1 cellular context compared by ENCODE assay signal in the genomic region with DNA sequence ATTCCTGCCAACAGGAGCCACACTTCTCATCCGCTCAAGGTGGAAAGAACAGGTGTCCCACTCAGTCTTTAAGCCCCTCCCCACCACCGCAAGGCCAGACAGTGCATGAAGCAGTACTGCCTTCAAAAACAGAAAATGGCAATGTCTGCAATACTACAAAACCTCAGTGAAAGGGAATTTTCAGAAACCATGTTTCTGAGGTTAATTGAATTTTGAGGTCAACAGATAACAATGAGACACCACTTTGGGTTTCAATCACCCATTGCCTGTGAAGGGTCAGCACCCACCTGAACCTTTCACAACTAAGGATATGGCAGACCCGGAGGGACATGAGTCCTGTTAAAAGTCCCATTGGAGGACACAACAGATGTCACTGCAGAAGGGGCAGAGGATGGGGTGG.
TF ChIP-seq lines count a peak whose summit lies in the region.

No MANE protein-coding gene starts in this region.

TF ChIP-seq in GM12878, 131 proteins besides CTCF, POLR2A, EP300 and RAD21 (continued from another document and continues in another):
- TF ChIP-seq NBN (IDR thresholded peaks at IDR 0.05) (peak; percentile 55), EED (IDR thresholded peaks at IDR 0.05; ENCODE audit: low read depth) (peak; percentile 57; the same call in 1 of the 2 replicates), IKZF2 (IDR thresholded peaks at IDR 0.05) (peak; percentile 79 to 83), MTA3 (IDR thresholded peaks at IDR 0.05; ENCODE audit: borderline replicate concordance, low read length) (no peak), YBX1 (IDR thresholded peaks at IDR 0.05) (no peak), CBX3 (IDR thresholded peaks at IDR 0.05; ENCODE audit: borderline replicate concordance, low read depth) (no peak), ZNF384 (IDR thresholded peaks at IDR 0.05; ENCODE audit: borderline replicate concordance, low read depth, low read length) (peak; percentile 16; the same call in 1 of the 2 replicates), ZNF207 (IDR thresholded peaks at IDR 0.05; ENCODE audit: borderline replicate concordance) (no peak), RUNX3 (IDR thresholded peaks at IDR 0.05; ENCODE audit: low read length) (peak; percentile 98), BHLHE40 (IDR thresholded peaks at IDR 0.05; ENCODE audit: borderline replicate concordance in 1 of 2, low read depth in 2 of 2, low read length in 1 of 2) (peak; percentile 67 to 70; a peak in 2 of 4 replicates), MXI1 (IDR thresholded peaks at IDR 0.05; ENCODE audit: low read depth, low read length) (no peak), SIX5 (IDR thresholded peaks at IDR 0.05; ENCODE audit: low read depth, low read length, severe bottlenecking) (no peak), SMARCA5 (IDR thresholded peaks at IDR 0.05) (no peak), MYB (IDR thresholded peaks at IDR 0.05; ENCODE audit: borderline replicate concordance, low read depth, low read length) (no peak), RFX5 (IDR thresholded peaks at IDR 0.05; ENCODE audit: low read depth, low read length) (no peak), JUND (IDR thresholded peaks at IDR 0.05; ENCODE audit: low read depth, low read length) (no peak), NR2F1 (conservative IDR thresholded peaks at IDR 0.05) (peak; percentile 96), ZNF622 (IDR thresholded peaks at IDR 0.05) (no peak), TCF3 (IDR thresholded peaks at IDR 0.05; ENCODE audit: borderline replicate concordance, insufficient read depth, low read depth, low read length) (no peak), POU2F2 (IDR thresholded peaks at IDR 0.05; ENCODE audit: borderline replicate concordance, low read depth, low read length) (0 out of 3 replicates have a peak, but pooled peaks have one; percentile 33), RBBP5 (conservative IDR thresholded peaks at IDR 0.05) (no peak), NFIC (IDR thresholded peaks at IDR 0.05; ENCODE audit: low read depth, low read length) (peak; percentile 82; the same call in 1 of the 2 replicates), ZBED1 (IDR thresholded peaks at IDR 0.05; ENCODE audit: borderline replicate concordance) (peak; percentile 81; the same call in 1 of the 2 replicates), RAD51 (IDR thresholded peaks at IDR 0.05) (no peak), DPF2 (IDR thresholded peaks at IDR 0.05) (0 out of 2 replicates have a peak, but pooled peaks have one; percentile 28), SIN3A (IDR thresholded peaks at IDR 0.05; ENCODE audit: low read depth, low read length) (no peak), CREM (IDR thresholded peaks at IDR 0.05; ENCODE audit: low read depth) (peak; percentile 48; the same call in 1 of the 2 replicates), RELA (IDR thresholded peaks at IDR 0.05; ENCODE audit: borderline replicate concordance, partially characterized antibody) (no peak)
- TF ChIP-seq, protein P1, sequence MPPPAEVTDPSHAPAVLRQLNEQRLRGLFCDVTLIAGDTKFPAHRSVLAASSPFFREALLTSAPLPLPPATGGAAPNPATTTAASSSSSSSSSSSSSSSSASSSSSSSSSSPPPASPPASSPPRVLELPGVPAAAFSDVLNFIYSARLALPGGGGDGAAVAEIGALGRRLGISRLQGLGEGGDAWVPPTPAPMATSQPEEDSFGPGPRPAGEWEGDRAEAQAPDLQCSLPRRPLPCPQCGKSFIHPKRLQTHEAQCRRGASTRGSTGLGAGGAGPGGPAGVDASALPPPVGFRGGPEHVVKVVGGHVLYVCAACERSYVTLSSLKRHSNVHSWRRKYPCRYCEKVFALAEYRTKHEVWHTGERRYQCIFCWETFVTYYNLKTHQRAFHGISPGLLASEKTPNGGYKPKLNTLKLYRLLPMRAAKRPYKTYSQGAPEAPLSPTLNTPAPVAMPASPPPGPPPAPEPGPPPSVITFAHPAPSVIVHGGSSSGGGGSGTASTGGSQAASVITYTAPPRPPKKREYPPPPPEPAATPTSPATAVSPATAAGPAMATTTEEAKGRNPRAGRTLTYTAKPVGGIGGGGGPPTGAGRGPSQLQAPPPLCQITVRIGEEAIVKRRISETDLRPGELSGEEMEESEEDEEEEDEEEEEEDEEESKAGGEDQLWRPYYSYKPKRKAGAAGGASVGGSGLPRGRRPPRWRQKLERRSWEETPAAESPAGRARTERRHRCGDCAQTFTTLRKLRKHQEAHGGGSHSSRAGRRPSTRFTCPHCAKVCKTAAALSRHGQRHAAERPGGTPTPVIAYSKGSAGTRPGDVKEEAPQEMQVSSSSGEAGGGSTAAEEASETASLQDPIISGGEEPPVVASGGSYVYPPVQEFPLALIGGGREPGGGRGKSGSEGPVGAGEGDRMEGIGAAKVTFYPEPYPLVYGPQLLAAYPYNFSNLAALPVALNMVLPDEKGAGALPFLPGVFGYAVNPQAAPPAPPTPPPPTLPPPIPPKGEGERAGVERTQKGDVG (CRISPR knock-in tag; IDR thresholded peaks at IDR 0.05): no peak
- TF ChIP-seq, protein P2, sequence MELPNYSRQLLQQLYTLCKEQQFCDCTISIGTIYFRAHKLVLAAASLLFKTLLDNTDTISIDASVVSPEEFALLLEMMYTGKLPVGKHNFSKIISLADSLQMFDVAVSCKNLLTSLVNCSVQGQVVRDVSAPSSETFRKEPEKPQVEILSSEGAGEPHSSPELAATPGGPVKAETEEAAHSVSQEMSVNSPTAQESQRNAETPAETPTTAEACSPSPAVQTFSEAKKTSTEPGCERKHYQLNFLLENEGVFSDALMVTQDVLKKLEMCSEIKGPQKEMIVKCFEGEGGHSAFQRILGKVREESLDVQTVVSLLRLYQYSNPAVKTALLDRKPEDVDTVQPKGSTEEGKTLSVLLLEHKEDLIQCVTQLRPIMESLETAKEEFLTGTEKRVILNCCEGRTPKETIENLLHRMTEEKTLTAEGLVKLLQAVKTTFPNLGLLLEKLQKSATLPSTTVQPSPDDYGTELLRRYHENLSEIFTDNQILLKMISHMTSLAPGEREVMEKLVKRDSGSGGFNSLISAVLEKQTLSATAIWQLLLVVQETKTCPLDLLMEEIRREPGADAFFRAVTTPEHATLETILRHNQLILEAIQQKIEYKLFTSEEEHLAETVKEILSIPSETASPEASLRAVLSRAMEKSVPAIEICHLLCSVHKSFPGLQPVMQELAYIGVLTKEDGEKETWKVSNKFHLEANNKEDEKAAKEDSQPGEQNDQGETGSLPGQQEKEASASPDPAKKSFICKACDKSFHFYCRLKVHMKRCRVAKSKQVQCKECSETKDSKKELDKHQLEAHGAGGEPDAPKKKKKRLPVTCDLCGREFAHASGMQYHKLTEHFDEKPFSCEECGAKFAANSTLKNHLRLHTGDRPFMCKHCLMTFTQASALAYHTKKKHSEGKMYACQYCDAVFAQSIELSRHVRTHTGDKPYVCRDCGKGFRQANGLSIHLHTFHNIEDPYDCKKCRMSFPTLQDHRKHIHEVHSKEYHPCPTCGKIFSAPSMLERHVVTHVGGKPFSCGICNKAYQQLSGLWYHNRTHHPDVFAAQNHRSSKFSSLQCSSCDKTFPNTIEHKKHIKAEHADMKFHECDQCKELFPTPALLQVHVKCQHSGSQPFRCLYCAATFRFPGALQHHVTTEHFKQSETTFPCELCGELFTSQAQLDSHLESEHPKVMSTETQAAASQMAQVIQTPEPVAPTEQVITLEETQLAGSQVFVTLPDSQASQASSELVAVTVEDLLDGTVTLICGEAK (IDR thresholded peaks at IDR 0.05; ENCODE audit: borderline replicate concordance): no peak
- TF ChIP-seq, protein P3, sequence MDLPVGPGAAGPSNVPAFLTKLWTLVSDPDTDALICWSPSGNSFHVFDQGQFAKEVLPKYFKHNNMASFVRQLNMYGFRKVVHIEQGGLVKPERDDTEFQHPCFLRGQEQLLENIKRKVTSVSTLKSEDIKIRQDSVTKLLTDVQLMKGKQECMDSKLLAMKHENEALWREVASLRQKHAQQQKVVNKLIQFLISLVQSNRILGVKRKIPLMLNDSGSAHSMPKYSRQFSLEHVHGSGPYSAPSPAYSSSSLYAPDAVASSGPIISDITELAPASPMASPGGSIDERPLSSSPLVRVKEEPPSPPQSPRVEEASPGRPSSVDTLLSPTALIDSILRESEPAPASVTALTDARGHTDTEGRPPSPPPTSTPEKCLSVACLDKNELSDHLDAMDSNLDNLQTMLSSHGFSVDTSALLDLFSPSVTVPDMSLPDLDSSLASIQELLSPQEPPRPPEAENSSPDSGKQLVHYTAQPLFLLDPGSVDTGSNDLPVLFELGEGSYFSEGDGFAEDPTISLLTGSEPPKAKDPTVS (IDR thresholded peaks at IDR 0.05; ENCODE audit: low read depth, low read length): no peak
- TF ChIP-seq, protein P4, sequence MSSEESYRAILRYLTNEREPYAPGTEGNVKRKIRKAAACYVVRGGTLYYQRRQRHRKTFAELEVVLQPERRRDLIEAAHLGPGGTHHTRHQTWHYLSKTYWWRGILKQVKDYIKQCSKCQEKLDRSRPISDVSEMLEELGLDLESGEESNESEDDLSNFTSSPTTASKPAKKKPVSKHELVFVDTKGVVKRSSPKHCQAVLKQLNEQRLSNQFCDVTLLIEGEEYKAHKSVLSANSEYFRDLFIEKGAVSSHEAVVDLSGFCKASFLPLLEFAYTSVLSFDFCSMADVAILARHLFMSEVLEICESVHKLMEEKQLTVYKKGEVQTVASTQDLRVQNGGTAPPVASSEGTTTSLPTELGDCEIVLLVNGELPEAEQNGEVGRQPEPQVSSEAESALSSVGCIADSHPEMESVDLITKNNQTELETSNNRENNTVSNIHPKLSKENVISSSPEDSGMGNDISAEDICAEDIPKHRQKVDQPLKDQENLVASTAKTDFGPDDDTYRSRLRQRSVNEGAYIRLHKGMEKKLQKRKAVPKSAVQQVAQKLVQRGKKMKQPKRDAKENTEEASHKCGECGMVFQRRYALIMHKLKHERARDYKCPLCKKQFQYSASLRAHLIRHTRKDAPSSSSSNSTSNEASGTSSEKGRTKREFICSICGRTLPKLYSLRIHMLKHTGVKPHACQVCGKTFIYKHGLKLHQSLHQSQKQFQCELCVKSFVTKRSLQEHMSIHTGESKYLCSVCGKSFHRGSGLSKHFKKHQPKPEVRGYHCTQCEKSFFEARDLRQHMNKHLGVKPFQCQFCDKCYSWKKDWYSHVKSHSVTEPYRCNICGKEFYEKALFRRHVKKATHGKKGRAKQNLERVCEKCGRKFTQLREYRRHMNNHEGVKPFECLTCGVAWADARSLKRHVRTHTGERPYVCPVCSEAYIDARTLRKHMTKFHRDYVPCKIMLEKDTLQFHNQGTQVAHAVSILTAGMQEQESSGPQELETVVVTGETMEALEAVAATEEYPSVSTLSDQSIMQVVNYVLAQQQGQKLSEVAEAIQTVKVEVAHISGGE (CRISPR knock-in tag; IDR thresholded peaks at IDR 0.05): no peak
- TF ChIP-seq, protein P5, sequence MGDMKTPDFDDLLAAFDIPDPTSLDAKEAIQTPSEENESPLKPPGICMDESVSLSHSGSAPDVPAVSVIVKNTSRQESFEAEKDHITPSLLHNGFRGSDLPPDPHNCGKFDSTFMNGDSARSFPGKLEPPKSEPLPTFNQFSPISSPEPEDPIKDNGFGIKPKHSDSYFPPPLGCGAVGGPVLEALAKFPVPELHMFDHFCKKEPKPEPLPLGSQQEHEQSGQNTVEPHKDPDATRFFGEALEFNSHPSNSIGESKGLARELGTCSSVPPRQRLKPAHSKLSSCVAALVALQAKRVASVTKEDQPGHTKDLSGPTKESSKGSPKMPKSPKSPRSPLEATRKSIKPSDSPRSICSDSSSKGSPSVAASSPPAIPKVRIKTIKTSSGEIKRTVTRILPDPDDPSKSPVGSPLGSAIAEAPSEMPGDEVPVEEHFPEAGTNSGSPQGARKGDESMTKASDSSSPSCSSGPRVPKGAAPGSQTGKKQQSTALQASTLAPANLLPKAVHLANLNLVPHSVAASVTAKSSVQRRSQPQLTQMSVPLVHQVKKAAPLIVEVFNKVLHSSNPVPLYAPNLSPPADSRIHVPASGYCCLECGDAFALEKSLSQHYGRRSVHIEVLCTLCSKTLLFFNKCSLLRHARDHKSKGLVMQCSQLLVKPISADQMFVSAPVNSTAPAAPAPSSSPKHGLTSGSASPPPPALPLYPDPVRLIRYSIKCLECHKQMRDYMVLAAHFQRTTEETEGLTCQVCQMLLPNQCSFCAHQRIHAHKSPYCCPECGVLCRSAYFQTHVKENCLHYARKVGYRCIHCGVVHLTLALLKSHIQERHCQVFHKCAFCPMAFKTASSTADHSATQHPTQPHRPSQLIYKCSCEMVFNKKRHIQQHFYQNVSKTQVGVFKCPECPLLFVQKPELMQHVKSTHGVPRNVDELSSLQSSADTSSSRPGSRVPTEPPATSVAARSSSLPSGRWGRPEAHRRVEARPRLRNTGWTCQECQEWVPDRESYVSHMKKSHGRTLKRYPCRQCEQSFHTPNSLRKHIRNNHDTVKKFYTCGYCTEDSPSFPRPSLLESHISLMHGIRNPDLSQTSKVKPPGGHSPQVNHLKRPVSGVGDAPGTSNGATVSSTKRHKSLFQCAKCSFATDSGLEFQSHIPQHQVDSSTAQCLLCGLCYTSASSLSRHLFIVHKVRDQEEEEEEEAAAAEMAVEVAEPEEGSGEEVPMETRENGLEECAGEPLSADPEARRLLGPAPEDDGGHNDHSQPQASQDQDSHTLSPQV (IDR thresholded peaks at IDR 0.05): no peak
- TF ChIP-seq, protein P6, sequence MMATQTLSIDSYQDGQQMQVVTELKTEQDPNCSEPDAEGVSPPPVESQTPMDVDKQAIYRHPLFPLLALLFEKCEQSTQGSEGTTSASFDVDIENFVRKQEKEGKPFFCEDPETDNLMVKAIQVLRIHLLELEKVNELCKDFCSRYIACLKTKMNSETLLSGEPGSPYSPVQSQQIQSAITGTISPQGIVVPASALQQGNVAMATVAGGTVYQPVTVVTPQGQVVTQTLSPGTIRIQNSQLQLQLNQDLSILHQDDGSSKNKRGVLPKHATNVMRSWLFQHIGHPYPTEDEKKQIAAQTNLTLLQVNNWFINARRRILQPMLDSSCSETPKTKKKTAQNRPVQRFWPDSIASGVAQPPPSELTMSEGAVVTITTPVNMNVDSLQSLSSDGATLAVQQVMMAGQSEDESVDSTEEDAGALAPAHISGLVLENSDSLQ (IDR thresholded peaks at IDR 0.05): peak; percentile 40; the same call in 1 of the 2 replicates
- TF ChIP-seq, protein P7, sequence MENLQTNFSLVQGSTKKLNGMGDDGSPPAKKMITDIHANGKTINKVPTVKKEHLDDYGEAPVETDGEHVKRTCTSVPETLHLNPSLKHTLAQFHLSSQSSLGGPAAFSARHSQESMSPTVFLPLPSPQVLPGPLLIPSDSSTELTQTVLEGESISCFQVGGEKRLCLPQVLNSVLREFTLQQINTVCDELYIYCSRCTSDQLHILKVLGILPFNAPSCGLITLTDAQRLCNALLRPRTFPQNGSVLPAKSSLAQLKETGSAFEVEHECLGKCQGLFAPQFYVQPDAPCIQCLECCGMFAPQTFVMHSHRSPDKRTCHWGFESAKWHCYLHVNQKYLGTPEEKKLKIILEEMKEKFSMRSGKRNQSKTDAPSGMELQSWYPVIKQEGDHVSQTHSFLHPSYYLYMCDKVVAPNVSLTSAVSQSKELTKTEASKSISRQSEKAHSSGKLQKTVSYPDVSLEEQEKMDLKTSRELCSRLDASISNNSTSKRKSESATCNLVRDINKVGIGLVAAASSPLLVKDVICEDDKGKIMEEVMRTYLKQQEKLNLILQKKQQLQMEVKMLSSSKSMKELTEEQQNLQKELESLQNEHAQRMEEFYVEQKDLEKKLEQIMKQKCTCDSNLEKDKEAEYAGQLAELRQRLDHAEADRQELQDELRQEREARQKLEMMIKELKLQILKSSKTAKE (IDR thresholded peaks at IDR 0.05; ENCODE audit: low read depth, poor library complexity, severe bottlenecking): peak; percentile 91
- TF ChIP-seq, protein P8, sequence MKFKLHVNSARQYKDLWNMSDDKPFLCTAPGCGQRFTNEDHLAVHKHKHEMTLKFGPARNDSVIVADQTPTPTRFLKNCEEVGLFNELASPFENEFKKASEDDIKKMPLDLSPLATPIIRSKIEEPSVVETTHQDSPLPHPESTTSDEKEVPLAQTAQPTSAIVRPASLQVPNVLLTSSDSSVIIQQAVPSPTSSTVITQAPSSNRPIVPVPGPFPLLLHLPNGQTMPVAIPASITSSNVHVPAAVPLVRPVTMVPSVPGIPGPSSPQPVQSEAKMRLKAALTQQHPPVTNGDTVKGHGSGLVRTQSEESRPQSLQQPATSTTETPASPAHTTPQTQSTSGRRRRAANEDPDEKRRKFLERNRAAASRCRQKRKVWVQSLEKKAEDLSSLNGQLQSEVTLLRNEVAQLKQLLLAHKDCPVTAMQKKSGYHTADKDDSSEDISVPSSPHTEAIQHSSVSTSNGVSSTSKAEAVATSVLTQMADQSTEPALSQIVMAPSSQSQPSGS (IDR thresholded peaks at IDR 0.05; ENCODE audit: low read length): 0 out of 2 replicates have a peak, but pooled peaks have one; percentile 43
